Comparison of ENCODE assay signal across 9 cellular contexts in genomic region chr12:51847830-51848727, GRCh38. TPM values are rescaled to one million over a fixed set of nuclear protein-coding genes. Genes with fewer than 3 reads are reported as not detected.
A peak's percentile ranks its signal among the peaks of the same experiment; 100 is the strongest.
DNase-seq lines count a peak whose midpoint lies in the region; ATAC-seq and TF ChIP-seq lines count a peak whose summit lies in the region.
"Had no signal": no experiment of that assay in that cellular context is flagged by ENCODE, and none has a peak within 500 bp of the region (broad histone marks: within the 10 kb centered on the region; RNA-seq: fewer than 3 reads in every experiment).

A gene with protein sequence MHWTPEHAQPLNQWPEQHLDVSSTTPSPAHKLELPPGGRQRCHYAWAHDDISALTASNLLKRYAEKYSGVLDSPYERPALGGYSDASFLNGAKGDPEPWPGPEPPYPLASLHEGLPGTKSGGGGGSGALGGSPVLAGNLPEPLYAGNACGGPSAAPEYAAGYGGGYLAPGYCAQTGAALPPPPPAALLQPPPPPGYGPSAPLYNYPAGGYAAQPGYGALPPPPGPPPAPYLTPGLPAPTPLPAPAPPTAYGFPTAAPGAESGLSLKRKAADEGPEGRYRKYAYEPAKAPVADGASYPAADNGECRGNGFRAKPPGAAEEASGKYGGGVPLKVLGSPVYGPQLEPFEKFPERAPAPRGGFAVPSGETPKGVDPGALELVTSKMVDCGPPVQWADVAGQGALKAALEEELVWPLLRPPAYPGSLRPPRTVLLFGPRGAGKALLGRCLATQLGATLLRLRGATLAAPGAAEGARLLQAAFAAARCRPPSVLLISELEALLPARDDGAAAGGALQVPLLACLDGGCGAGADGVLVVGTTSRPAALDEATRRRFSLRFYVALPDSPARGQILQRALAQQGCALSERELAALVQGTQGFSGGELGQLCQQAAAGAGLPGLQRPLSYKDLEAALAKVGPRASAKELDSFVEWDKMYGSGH (minus strand): TSS chr12:51848718. CDS start chr12:51822413, 26,305 bp downstream.

- POLR2A ChIA-PET in CD4-positive, alpha-beta memory T cell (lab: Charles Lee; ENCODE audit: partially characterized antibody) = no interaction called here
- POLR2A ChIA-PET in T-cell (lab: Charles Lee) = no interaction called here

- intact Hi-C loops in CD4-positive, alpha-beta memory T cell (cut with micrococcal nuclease) = no loop called here

- H3K27me3 Mint-ChIP-seq in CD4-positive, alpha-beta memory T cell = peaks cover 31 to 33% of the 10 kb centered on the region in 2 donors
- peaks cover 24 to 48% of the 10 kb centered on the region in 2 donors for H3K27me3 Mint-ChIP-seq in T-cell

- peaks cover 7 to 46% (median 21%) of the 10 kb centered on the region in 4 donors for H3K4me1 Mint-ChIP-seq in CD4-positive, alpha-beta memory T cell
- H3K4me1 Mint-ChIP-seq in T-cell = peaks cover 15 to 31% (median 26%) of the 10 kb centered on the region in 3 donors

- CTCF ChIA-PET in CD4-positive, alpha-beta memory T cell (lab: Charles Lee; ENCODE audit: partially characterized antibody) = no interaction called here
- CTCF ChIA-PET in T-cell (lab: Charles Lee) = no interaction called here

- peaks cover 0 to 2% (median 0%) of the 10 kb centered on the region in 8 donors for H3K9me3 Mint-ChIP-seq in CD4-positive, alpha-beta memory T cell
- no peaks in the 10 kb centered on the region for H3K9me3 Mint-ChIP-seq in T-cell

- no peak within 1 kb of the TSS for H3K27ac Mint-ChIP-seq in CD4-positive, alpha-beta memory T cell
- no peak within 1 kb of the TSS for H3K27ac Mint-ChIP-seq in T-cell

- DNase-seq in CD4-positive, alpha-beta memory T cell = no peak
- DNase-seq in T-cell (peak in 1 of 34 experiments; percentile 6), hepatocyte (ENCODE audit: low spot score) (peak; percentile 70), retinal pigment epithelial cell (ENCODE audit: low read depth) (no peak), NCI-H1105 (lab: John Stamatoyannopoulos, UW) (no peak), MV-4-11 (lab: John Stamatoyannopoulos, UW) (no peak)
- DNase-seq: stimulated activated CD4-positive, alpha-beta T cell treated with anti-CD3 and anti-CD28 coated beads, Interleukin-2, amount 100 ng/mL, for 24 hours had no signal

- H3K4me1 ChIP-seq in CD4-positive, alpha-beta memory T cell (ENCODE audit: insufficient read depth, low read length) = peaks cover 11% of the 10 kb centered on the region
- peaks cover 19% of the 10 kb centered on the region for H3K4me1 ChIP-seq in hepatocyte (ENCODE audit: insufficient read depth)

- ATAC-seq in T-cell (replicated peaks in 1 of 4) = peak in 2 of 4 experiments; percentile 4 to 13
- ATAC-seq in HG03571 (IDR thresholded peaks at IDR 0.05; ENCODE audit: unreplicated experiment) = no peak
- no peak for ATAC-seq in HG02678 (IDR thresholded peaks at IDR 0.05; ENCODE audit: unreplicated experiment)

- no peak within 1 kb of the TSS for H3K4me3 ChIP-seq in CD4-positive, alpha-beta memory T cell (ENCODE audit: low read length in 2 of 2)
- peak within 1 kb of the TSS; percentile 67 for H3K4me3 ChIP-seq in hepatocyte
- H3K4me3 ChIP-seq in retinal pigment epithelial cell (ENCODE audit: low read length) = peak within 1 kb of the TSS; percentile 62

- H3K9me3 ChIP-seq in CD4-positive, alpha-beta memory T cell (ENCODE audit: control insufficient read depth in 1 of 2, low read length in 2 of 2) = no peaks in the 10 kb centered on the region
- H3K9me3 ChIP-seq in hepatocyte (ENCODE audit: low read depth) = no peaks in the 10 kb centered on the region

- TF ChIP-seq CTCF in hepatocyte (IDR thresholded peaks at IDR 0.05; ENCODE audit: poor library complexity) (no peak), retinal pigment epithelial cell (conservative IDR thresholded peaks at IDR 0.05; ENCODE audit: low read depth, low read length) (no peak)

- H4K20me1 ChIP-seq in hepatocyte (ENCODE audit: insufficient read depth, poor library complexity, severe bottlenecking) = peaks cover 5% of the 10 kb centered on the region

- H3K36me3 ChIP-seq in CD4-positive, alpha-beta memory T cell (ENCODE audit: insufficient read depth, low read length) = no peaks in the 10 kb centered on the region
- H3K36me3 ChIP-seq in hepatocyte (replicated peaks; ENCODE audit: insufficient read depth, low read depth) = no peaks in the 10 kb centered on the region

- H3K4me2 ChIP-seq in hepatocyte = peak within 1 kb of the TSS; percentile 96

- H2AFZ ChIP-seq in hepatocyte = peak within 1 kb of the TSS; percentile 84

- H3K9me2 ChIP-seq in hepatocyte (replicated peaks; ENCODE audit: insufficient read depth) = no peaks in the 10 kb centered on the region

- peaks cover 25% of the 10 kb centered on the region for H3K79me2 ChIP-seq in hepatocyte

- no peak within 1 kb of the TSS for H3K27ac ChIP-seq in CD4-positive, alpha-beta memory T cell (ENCODE audit: low read depth, low read length)
- H3K27ac ChIP-seq in hepatocyte = peak within 1 kb of the TSS; percentile 78

- no peaks in the 10 kb centered on the region for H3K36me3 Mint-ChIP-seq in CD4-positive, alpha-beta memory T cell
- no peaks in the 10 kb centered on the region for H3K36me3 Mint-ChIP-seq in T-cell

- peaks cover 29% of the 10 kb centered on the region for H3K27me3 ChIP-seq in CD4-positive, alpha-beta memory T cell (ENCODE audit: insufficient read depth, low read length)
- H3K27me3 ChIP-seq in hepatocyte = no peaks in the 10 kb centered on the region

- peak within 1 kb of the TSS; percentile 12 to 79 (median 58) for H3K4me3 Mint-ChIP-seq in CD4-positive, alpha-beta memory T cell
- peak within 1 kb of the TSS; percentile 50 to 73 (median 62) for H3K4me3 Mint-ChIP-seq in T-cell

- 0% methylated on average over 22 of the region's 84 CpGs for WGBS in hepatocyte (ENCODE audit: low lambda C conversion rate, missing lambda C conversion rate)

RNA-seq across cellular contexts. Expression of the gene that starts here (rescaled TPM):
- 1 to 10 TPM; 1.2 to 1.5 TPM for total RNA-seq in CD4-positive, alpha-beta memory T cell
- under 1 TPM in 1 of 2 donors, not detected in 1; 0.10 TPM for polyA plus RNA-seq in CD4-positive, alpha-beta memory T cell
- total RNA-seq in T-cell (1 to 10 TPM; 1.3 to 2.0 (median 1.6) TPM), hepatocyte (2.1 and 3.2 TPM in 2 replicates)
- 1.1 and 1.9 TPM in 2 replicates for polyA plus RNA-seq in hepatocyte

Comparison
In these comparisons a context has a peak if more than half of its experiments do, and no peak if none do; other contexts are left out.
1. H3K4me3 ChIP-seq: peak in hepatocyte (single experiment) and retinal pigment epithelial cell (single experiment); none in CD4-positive, alpha-beta memory T cell (0 of 2).